Comparison of ENCODE assay signal across 18 cellular contexts in genomic region chr6:34423254-34423653, GRCh38. TPM values are rescaled to one million over a fixed set of nuclear protein-coding genes. Genes with fewer than 3 reads are reported as not detected.
A peak's percentile ranks its signal among the peaks of the same experiment; 100 is the strongest.
DNase-seq lines count a peak whose midpoint lies in the region; ATAC-seq and TF ChIP-seq lines count a peak whose summit lies in the region.
"Had no signal": no experiment of that assay in that cellular context is flagged by ENCODE, and none has a peak within 500 bp of the region (broad histone marks: within the 10 kb centered on the region; RNA-seq: fewer than 3 reads in every experiment).

No MANE protein-coding gene starts in this region.

- H3K36me3 Mint-ChIP-seq in T-helper 2 cell treated with Interferon-gamma antibody and Interleukin-4, amounts not matched to agents 5 μg/mL and 100 μg/mL, for 36 hours (ENCODE audit: low read depth), result peaks cover 49% of the 10 kb centered on the region
- peaks cover 32% of the 10 kb centered on the region for H3K36me3 Mint-ChIP-seq in neural progenitor cell

- H4K20me1 ChIP-seq in neural progenitor cell (ENCODE audit: low read depth), result peaks cover 68% of the 10 kb centered on the region

- H3K79me2 ChIP-seq in neural progenitor cell (ENCODE audit: low read depth), result peaks cover 68% of the 10 kb centered on the region
- H3K79me2 ChIP-seq: parathyroid adenoma had no signal

- peaks cover 23% of the 10 kb centered on the region for H3K36me3 ChIP-seq in neural progenitor cell

- H3K4me2 ChIP-seq in neural progenitor cell, result peak overlapping the region; percentile 93

- no peak for DNase-seq in T-helper 2 cell treated with Interferon-gamma antibody and Interleukin-4, amounts not matched to agents 5 μg/mL and 100 μg/mL, for 36 hours (ENCODE audit: low spot score)
- DNase-seq in T-helper 2 cell (no peak), M059J (ENCODE audit: low read depth) (peak; percentile 58), astrocyte of the hippocampus (ENCODE audit: low read depth, low spot score) (peak; percentile 24), neural progenitor cell (ENCODE audit: low spot score) (no peak), D341Med (ENCODE audit: low spot score) (no peak)
- no peak for DNase-seq in stimulated activated naive CD4-positive, alpha-beta T cell treated with Interleukin-2 at 50 U/mL for 16 hours (lab: John Stamatoyannopoulos, UW)
- DNase-seq: activated CD4-positive, alpha-beta T cell treated with anti-CD3 and anti-CD28 coated beads for 1 hour; adrenal gland; NCI-H1092 treated with DMSO at 0.1 percent for 48 hours; NCI-H526 treated with DMSO at 0.1 percent for 48 hours; SIG-M5; stimulated activated CD4-positive, alpha-beta T cell treated with anti-CD3 and anti-CD28 coated beads, Interleukin-2, amount 100 ng/mL, for 24 hours had no signal

- no peak overlapping the region for H3K4me3 ChIP-seq in neural progenitor cell
- H3K4me3 ChIP-seq: adrenal gland had no signal

- peaks cover 24% of the 10 kb centered on the region for H3K4me1 Mint-ChIP-seq in T-helper 2 cell treated with Interferon-gamma antibody and Interleukin-4, amounts not matched to agents 5 μg/mL and 100 μg/mL, for 36 hours (ENCODE audit: low read depth)
- peaks cover 21% of the 10 kb centered on the region for H3K4me1 Mint-ChIP-seq in neural progenitor cell

- H3K27me3 Mint-ChIP-seq in T-helper 2 cell treated with Interferon-gamma antibody and Interleukin-4, amounts not matched to agents 5 μg/mL and 100 μg/mL, for 36 hours (ENCODE audit: low read depth), result no peaks in the 10 kb centered on the region
- H3K27me3 Mint-ChIP-seq in neural progenitor cell (ENCODE audit: insufficient read depth, low read depth), result peaks cover 3% of the 10 kb centered on the region

- ATAC-seq in HG02973 (IDR thresholded peaks at IDR 0.05; ENCODE audit: unreplicated experiment), result no peak

- H3K9me3 Mint-ChIP-seq in T-helper 2 cell treated with Interferon-gamma antibody and Interleukin-4, amounts not matched to agents 5 μg/mL and 100 μg/mL, for 36 hours, result no peaks in the 10 kb centered on the region
- H3K9me3 Mint-ChIP-seq in neural progenitor cell, result no peaks in the 10 kb centered on the region

- peaks cover 72% of the 10 kb centered on the region for H3F3A ChIP-seq in neural progenitor cell (ENCODE audit: low read depth)

- no peaks in the 10 kb centered on the region for H3K27me3 ChIP-seq in neural progenitor cell
- H3K27me3 ChIP-seq: adrenal gland had no signal

- no peak overlapping the region for H3K27ac ChIP-seq in neural progenitor cell
- H3K27ac ChIP-seq: 22Rv1, parathyroid adenoma had no signal

- H3K9ac ChIP-seq in neural progenitor cell, result peak overlapping the region; percentile 7
- H3K9ac ChIP-seq: parathyroid adenoma had no signal

- no peak overlapping the region for H2AFZ ChIP-seq in neural progenitor cell (replicated peaks)
- H2AFZ ChIP-seq: parathyroid adenoma had no signal

- no peak for TF ChIP-seq CTCF in neural progenitor cell (IDR thresholded peaks at IDR 0.05)

- no peaks in the 10 kb centered on the region for H3K9me3 ChIP-seq in neural progenitor cell (ENCODE audit: low read depth)
- H3K9me3 ChIP-seq: adrenal gland had no signal

- H3K4me3 Mint-ChIP-seq in T-helper 2 cell treated with Interferon-gamma antibody and Interleukin-4, amounts not matched to agents 5 μg/mL and 100 μg/mL, for 36 hours, result peak overlapping the region; percentile 5
- H3K4me3 Mint-ChIP-seq in neural progenitor cell, result peak overlapping the region; percentile 35

- no peak overlapping the region for H3K27ac Mint-ChIP-seq in T-helper 2 cell treated with Interferon-gamma antibody and Interleukin-4, amounts not matched to agents 5 μg/mL and 100 μg/mL, for 36 hours
- no peak overlapping the region for H3K27ac Mint-ChIP-seq in neural progenitor cell

- peaks cover 7% of the 10 kb centered on the region for H3K4me1 ChIP-seq in neural progenitor cell

RNA-seq across cellular contexts. Expression of gene RPS10, which starts 2.6 kb away (rescaled TPM):
- 3,564 and 4,124 TPM in 2 replicates for total RNA-seq in M059J (2014; rRNA removed; shearing (Covaris generic))
- 4,003 and 4,850 TPM in 2 replicates for total RNA-seq in neural progenitor cell (ENCODE audit: low replicate concordance)

RNA-seq across cellular contexts. Expression of gene NUDT3, which starts 30.8 kb away (rescaled TPM):
- total RNA-seq in M059J (2014; rRNA removed; shearing (Covaris generic)), result 11.8 and 18.3 TPM in 2 replicates
- total RNA-seq in neural progenitor cell (ENCODE audit: low replicate concordance), result 26.4 and 35.7 TPM in 2 replicates

RNA-seq across cellular contexts. Expression of gene PACSIN1, which starts 42.6 kb away (rescaled TPM):
- total RNA-seq in M059J (2014; rRNA removed; shearing (Covaris generic)), result 0.20 TPM in 1 of 2 replicates, not detected in the other
- 0.41 and 1.8 TPM in 2 replicates for total RNA-seq in neural progenitor cell (ENCODE audit: low replicate concordance)
- total RNA-seq: Daoy, dermis microvascular lymphatic vessel endothelial cell had no signal

Comparison
In these comparisons a context has a peak if more than half of its experiments do, and no peak if none do; other contexts are left out.
1. DNase-seq: peak in M059J (single experiment) and astrocyte of the hippocampus (single experiment); none in T-helper 2 cell treated with Interferon-gamma antibody and Interleukin-4, amounts not matched to agents 5 μg/mL and 100 μg/mL, for 36 hours (single experiment), T-helper 2 cell (0 of 5), neural progenitor cell (single experiment), stimulated activated naive CD4-positive, alpha-beta T cell treated with Interleukin-2 at 50 U/mL for 16 hours (single experiment) and D341Med (single experiment).